22 cellular contexts compared by ENCODE assay signal in the genomic region with DNA sequence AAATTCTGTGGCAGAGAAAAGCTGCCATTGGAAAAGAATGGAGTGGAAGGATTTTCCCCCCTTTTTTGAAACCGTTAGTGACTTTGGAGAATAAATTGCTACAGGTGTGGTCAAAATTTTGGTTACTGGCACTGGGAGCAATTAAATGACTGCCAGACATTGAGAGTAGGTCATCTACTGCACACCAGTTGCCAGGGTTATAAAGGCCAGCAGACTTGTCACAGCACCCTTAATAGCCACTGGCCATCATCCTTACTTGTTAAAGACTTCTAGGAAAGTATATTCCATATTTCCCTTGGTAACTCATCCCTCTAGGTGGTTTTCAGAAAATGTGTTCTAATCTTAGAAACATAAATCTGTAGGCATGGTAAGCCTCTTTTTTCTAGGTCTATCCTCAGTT. TPM values are rescaled to one million over a fixed set of nuclear protein-coding genes. Genes with fewer than 3 reads are reported as not detected.
DNase-seq lines count a peak whose midpoint lies in the region; ATAC-seq and TF ChIP-seq lines count a peak whose summit lies in the region.
"Had no signal": no experiment of that assay in that cellular context is flagged by ENCODE, and none has a peak within 500 bp of the region (broad histone marks: within the 10 kb centered on the region; RNA-seq: fewer than 3 reads in every experiment).

No MANE protein-coding gene starts in this region.

- H3K27ac Mint-ChIP-seq in activated naive CD4-positive, alpha-beta T cell treated with anti-CD3 and anti-CD28 coated beads, Interleukin-2, amount 50 U/mL, for 24 hours, result peak overlapping the region; percentile 3

- H3K79me2 ChIP-seq in Loucy (ENCODE audit: insufficient read depth, low read length) (peaks cover 89% of the 10 kb centered on the region), parathyroid adenoma (peaks cover 52% of the 10 kb centered on the region)

- peak overlapping the region; percentile 30 for H3K4me2 ChIP-seq in Loucy (ENCODE audit: low read depth, low read length, poor library complexity, severe bottlenecking)
- H3K4me2 ChIP-seq in parathyroid adenoma (ENCODE audit: low read length), result peak overlapping the region; percentile 18
- H3K4me2 ChIP-seq: A549 had no signal

- no peaks in the 10 kb centered on the region for H3K36me3 Mint-ChIP-seq in activated naive CD4-positive, alpha-beta T cell treated with anti-CD3 and anti-CD28 coated beads, Interleukin-2, amount 50 U/mL, for 24 hours

- peak overlapping the region; percentile 30 for H3K27ac ChIP-seq in parathyroid adenoma
- H3K27ac ChIP-seq: A549, SJSA1 had no signal

- H2AFZ ChIP-seq in Loucy (ENCODE audit: low read length) (no peak overlapping the region), parathyroid adenoma (no peak overlapping the region)

- TF ChIP-seq CTCF in Loucy (conservative IDR thresholded peaks at IDR 0.05; ENCODE audit: low read length) (no peak), parathyroid adenoma (IDR thresholded peaks at IDR 0.05) (no peak)

- H3K9me3 Mint-ChIP-seq in activated naive CD4-positive, alpha-beta T cell treated with anti-CD3 and anti-CD28 coated beads, Interleukin-2, amount 50 U/mL, for 24 hours, result no peaks in the 10 kb centered on the region
- H3K9me3 Mint-ChIP-seq: H9 had no signal

- no peak for DNase-seq in activated naive CD4-positive, alpha-beta T cell treated with Interleukin-2 at 50 U/mL for 16 hours
- no peak for DNase-seq in left lobe of liver (ENCODE audit: low spot score)
- DNase-seq in AG08396 (ENCODE audit: low spot score), result no peak
- DNase-seq in NCI-H748 (lab: John Stamatoyannopoulos, UW; ENCODE audit: unreplicated experiment), result no peak
- DNase-seq: BE2C, DMS79, H9, NCI-H1092, NCI-H1436, NCI-H187 treated with DMSO at 0.1 percent for 48 hours, NCI-H2107, NCI-H226, NCI-H510A treated with DMSO at 0.1 percent for 48 hours, NCI-H82, OCI-M1 had no signal

- H3K36me3 ChIP-seq in Loucy (ENCODE audit: insufficient read depth, low read length) (no peaks in the 10 kb centered on the region), parathyroid adenoma (ENCODE audit: control insufficient read depth, insufficient read depth, low read length) (no peaks in the 10 kb centered on the region)
- H3K36me3 ChIP-seq: BE2C, SJSA1 had no signal

- H3K4me1 ChIP-seq in Loucy (ENCODE audit: insufficient read depth, low read length, poor library complexity, severe bottlenecking) (peaks cover 43% of the 10 kb centered on the region), parathyroid adenoma (peaks cover 35% of the 10 kb centered on the region)
- H3K4me1 ChIP-seq: A549, BE2C had no signal

- no peaks in the 10 kb centered on the region for H3K9me3 ChIP-seq in Loucy (ENCODE audit: insufficient read depth, low read depth, low read length)
- H3K9me3 ChIP-seq in parathyroid adenoma (ENCODE audit: control insufficient read depth, low read length), result no peaks in the 10 kb centered on the region
- H3K9me3 ChIP-seq: A549, BE2C, SJSA1 had no signal

- H3K4me3 ChIP-seq in Loucy (ENCODE audit: low read length, poor library complexity, severe bottlenecking), result peak overlapping the region; percentile 1
- no peak overlapping the region for H3K4me3 ChIP-seq in parathyroid adenoma (ENCODE audit: low read depth, low read length)
- H3K4me3 ChIP-seq: A549, K562, SJSA1 had no signal

- ATAC-seq in left lobe of liver (peak; percentile 54), GM21619 (IDR thresholded peaks at IDR 0.05; ENCODE audit: unreplicated experiment) (no peak)
- ATAC-seq: A549, K562 had no signal

- no peaks in the 10 kb centered on the region for H3K9me2 ChIP-seq in Loucy (replicated peaks; ENCODE audit: low read depth, low read length)

- H3F3A ChIP-seq in Loucy (ENCODE audit: low read depth), result no peaks in the 10 kb centered on the region

- H3K27me3 ChIP-seq in Loucy (ENCODE audit: insufficient read depth, low read length, poor library complexity, severe bottlenecking) (no peaks in the 10 kb centered on the region), parathyroid adenoma (ENCODE audit: control insufficient read depth, insufficient read depth, low read length) (no peaks in the 10 kb centered on the region)
- H3K27me3 ChIP-seq: BE2C, SJSA1 had no signal

- no peak overlapping the region for H3K4me3 Mint-ChIP-seq in activated naive CD4-positive, alpha-beta T cell treated with anti-CD3 and anti-CD28 coated beads, Interleukin-2, amount 50 U/mL, for 24 hours
- H3K4me3 Mint-ChIP-seq: H9 had no signal

- H3K27me3 Mint-ChIP-seq in activated naive CD4-positive, alpha-beta T cell treated with anti-CD3 and anti-CD28 coated beads, Interleukin-2, amount 50 U/mL, for 24 hours, result no peaks in the 10 kb centered on the region

- peaks cover 87% of the 10 kb centered on the region for H3K4me1 Mint-ChIP-seq in activated naive CD4-positive, alpha-beta T cell treated with anti-CD3 and anti-CD28 coated beads, Interleukin-2, amount 50 U/mL, for 24 hours

- H3K9ac ChIP-seq in Loucy (ENCODE audit: low read depth, low read length, poor library complexity, severe bottlenecking) (no peak overlapping the region), parathyroid adenoma (no peak overlapping the region)

- peaks cover 49% of the 10 kb centered on the region for H4K20me1 ChIP-seq in Loucy (ENCODE audit: insufficient read depth, low read length, poor library complexity, severe bottlenecking)

RNA-seq across cellular contexts. Expression of a gene that starts 8.0 kb away (rescaled TPM):
- 9.0 TPM for total RNA-seq in left lobe of liver
